In the genomic region with DNA sequence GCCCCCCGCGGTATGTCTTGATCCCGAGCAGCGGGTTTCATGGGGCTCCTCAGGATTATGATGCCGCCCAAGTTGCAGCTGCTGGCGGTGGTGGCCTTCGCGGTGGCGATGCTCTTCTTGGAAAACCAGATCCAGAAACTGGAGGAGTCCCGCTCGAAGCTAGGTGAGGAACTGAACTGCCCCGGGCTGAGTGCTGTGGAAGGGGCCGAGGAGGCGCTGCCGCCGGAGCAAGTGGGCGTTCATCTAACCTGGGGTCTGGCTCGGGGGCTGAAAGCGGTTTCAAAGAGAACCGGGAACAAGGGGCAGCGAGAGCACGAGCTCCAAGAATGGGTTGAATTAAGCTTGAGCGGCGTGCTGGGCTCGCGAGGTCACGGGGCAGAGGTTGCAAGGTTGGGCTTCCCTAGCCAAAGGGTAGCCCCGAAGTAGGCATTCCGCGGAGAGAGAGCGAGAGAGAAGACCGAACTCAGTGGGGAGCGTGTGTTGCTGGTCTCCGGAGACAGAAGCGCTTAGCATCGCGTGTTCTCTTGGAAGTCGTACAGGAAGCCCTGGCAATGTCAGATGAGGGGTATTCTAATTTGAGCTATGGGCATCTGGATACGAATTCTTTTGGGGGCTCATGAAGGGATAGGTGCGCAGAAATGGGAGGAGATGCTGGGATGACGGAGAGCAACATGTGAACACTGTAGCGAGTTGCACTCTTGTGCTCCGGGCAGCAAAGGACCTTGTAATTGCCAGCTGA, we compare ENCODE assay signal across 8 cellular contexts. TPM values are rescaled to one million over a fixed set of nuclear protein-coding genes. Genes with fewer than 3 reads are reported as not detected.
DNase-seq lines count a peak whose midpoint lies in the region; ATAC-seq, FAIRE-seq and TF ChIP-seq lines count a peak whose summit lies in the region.

No MANE protein-coding gene starts in this region.

- H4K91ac ChIP-seq in H9 (ENCODE audit: insufficient read length, low read depth, low read length), result no peak overlapping the region

- H2AK5ac ChIP-seq in H9 (ENCODE audit: insufficient read length, low read length), result no peak overlapping the region

- H3K56ac ChIP-seq in H9 (ENCODE audit: insufficient read length, low read depth, low read length), result no peak overlapping the region

- H2AFZ ChIP-seq in H9 (ENCODE audit: low read length), result peak overlapping the region; percentile 24
- H2AFZ ChIP-seq in K562 (ENCODE audit: low read depth, low read length), result peak overlapping the region; percentile 77

- H3K4me3 Mint-ChIP-seq in H9, result no peak overlapping the region
- H3K4me3 Mint-ChIP-seq in T-helper 2 cell treated with Interferon-gamma antibody and Interleukin-4, amounts not matched to agents 5 μg/mL and 100 μg/mL, for 36 hours, result no peak overlapping the region

- no peak overlapping the region for H3T11ph ChIP-seq in H9 (ENCODE audit: low read length)

- no peak for TF ChIP-seq EP300 in K562 (IDR thresholded peaks at IDR 0.05; ENCODE audit: low read length)

- WGBS in H9 (ENCODE audit: extremely low coverage, insufficient read length, low lambda C conversion rate), result no CpG with 5 or more reads among the region's 43 CpGs
- under 1% methylated on average over 36 of the region's 43 CpGs for WGBS in K562 (ENCODE audit: insufficient coverage, low coverage, missing lambda C conversion rate)

- peak overlapping the region; percentile 95 for H3K18ac ChIP-seq in H9 (ENCODE audit: insufficient read length, low read depth, low read length)

- BruUV-seq in K562 (replicated peaks; lab: Mats Ljungman, UMichigan), result TSS peak; percentile 61

- H2BK20ac ChIP-seq in H9 (ENCODE audit: low read depth, low read length, poor library complexity, severe bottlenecking), result no peak overlapping the region

- H3K79me1 ChIP-seq in H9 (ENCODE audit: insufficient read depth, low read depth, low read length, poor library complexity, severe bottlenecking), result peaks cover 3% of the 10 kb centered on the region

- no peaks in the 10 kb centered on the region for H3K9me3 ChIP-seq in H9 (ENCODE audit: control insufficient read depth, low read depth, low read length)
- H3K9me3 ChIP-seq in K562 (replicated peaks; ENCODE audit: control insufficient read depth, insufficient read depth, low read depth, low read length), result no peaks in the 10 kb centered on the region
- no peaks in the 10 kb centered on the region for H3K9me3 ChIP-seq in iPS-18c (ENCODE audit: control insufficient read depth, insufficient read depth, low read length)

- ATAC-seq in K562, result peak; percentile 67
- no peak for ATAC-seq in HG03469 (IDR thresholded peaks at IDR 0.05; ENCODE audit: unreplicated experiment)

- no peak overlapping the region for H3K27ac Mint-ChIP-seq in H9
- H3K27ac Mint-ChIP-seq in T-helper 2 cell treated with Interferon-gamma antibody and Interleukin-4, amounts not matched to agents 5 μg/mL and 100 μg/mL, for 36 hours, result no peak overlapping the region

- no peaks in the 10 kb centered on the region for H4K20me1 ChIP-seq in H9 (ENCODE audit: control insufficient read depth, insufficient read depth, insufficient read length)
- peaks cover 8% of the 10 kb centered on the region; the same call in 1 of the 2 replicates for H4K20me1 ChIP-seq in K562 (replicated peaks; ENCODE audit: control insufficient read depth, insufficient read depth, low read length)

- peak overlapping the region; percentile 97 for H3K14ac ChIP-seq in H9 (ENCODE audit: insufficient read depth, low read length)

- H4K5ac ChIP-seq in H9 (ENCODE audit: insufficient read length, low read depth, low read length), result no peak overlapping the region

- peaks cover 19% of the 10 kb centered on the region; the same call in 2 of the 3 replicates for H3K36me3 ChIP-seq in K562 (ENCODE audit: control insufficient read depth, insufficient read depth, low read length)

- in situ Hi-C loops in K562 (cut with MboI), result no loop called here

- H3K27me3 ChIP-seq in H9 (ENCODE audit: insufficient read depth, low read length) (no peaks in the 10 kb centered on the region), K562 (ENCODE audit: control insufficient read depth in 2 of 2, insufficient read depth in 2 of 2, low read length in 2 of 2) (no peaks in the 10 kb centered on the region)

- peak overlapping the region; percentile 83 for H2BK120ac ChIP-seq in H9 (ENCODE audit: low read depth, low read length, poor library complexity, severe bottlenecking)

- POLR2A ChIA-PET in K562 (lab: Yijun Ruan, JAX), result interaction anchor here (1.0 to 5.4 kb wide), 13 partner anchors 12 to 134 kb away, joined by 3 to 39 read pairs (median 4); no protein-coding TSS in a partner anchor

- peak; percentile 46 for FAIRE-seq in K562 (lab: Jason Lieb, UNC)

- no peak overlapping the region for H4K8ac ChIP-seq in H9 (replicated peaks; ENCODE audit: insufficient read length, low read depth, low read length)

- peak overlapping the region; percentile 80 for H3K4me2 ChIP-seq in H9 (ENCODE audit: insufficient read depth, insufficient read length, low read length)
- peak overlapping the region; percentile 94 for H3K4me2 ChIP-seq in K562 (ENCODE audit: insufficient read depth, low read length)

- H3K4me1 Mint-ChIP-seq in H9, result peaks cover 16 to 28% of the 10 kb centered on the region in 2 experiments
- peaks cover 25% of the 10 kb centered on the region for H3K4me1 Mint-ChIP-seq in T-helper 2 cell treated with Interferon-gamma antibody and Interleukin-4, amounts not matched to agents 5 μg/mL and 100 μg/mL, for 36 hours (ENCODE audit: low read depth)

- DNase-seq in DMS79 (lab: John Stamatoyannopoulos, UW) (peak; percentile 50), H9 (peak; percentile 59), NB4 (ENCODE audit: low read depth) (peak; percentile 73), K562 (ENCODE audit: extremely low read depth in 1 of 4, low spot score in 3 of 4) (peak in 2 of 4 experiments; percentile 32 to 68)
- DNase-seq in T-helper 2 cell treated with Interferon-gamma antibody and Interleukin-4, amounts not matched to agents 5 μg/mL and 100 μg/mL, for 36 hours (ENCODE audit: low spot score), result peak; percentile 42

- H3K27ac ChIP-seq in H9 (ENCODE audit: insufficient read length, low read depth, low read length) (peak overlapping the region; percentile 72), K562 (ENCODE audit: extremely low read depth, low read depth, low read length) (peak overlapping the region; percentile 85), skin epidermis (peak overlapping the region; percentile 30 to 97 (median 90))

- peak overlapping the region; percentile 83 for H2BK12ac ChIP-seq in H9 (ENCODE audit: insufficient read length, low read depth, low read length)

- H3K9ac ChIP-seq in H9 (ENCODE audit: extremely low read depth, insufficient read length, low read length) (peak overlapping the region; percentile 90), K562 (ENCODE audit: insufficient read depth in 1 of 2, low read depth in 2 of 2, low read length in 2 of 2) (peak overlapping the region; percentile 83 to 99)

- no peaks in the 10 kb centered on the region; a peak in 2 of 5 replicates for H3K9me3 Mint-ChIP-seq in H9
- H3K9me3 Mint-ChIP-seq in T-helper 2 cell treated with Interferon-gamma antibody and Interleukin-4, amounts not matched to agents 5 μg/mL and 100 μg/mL, for 36 hours, result no peaks in the 10 kb centered on the region

- no peak overlapping the region for H2BK5ac ChIP-seq in H9 (ENCODE audit: insufficient read length, low read length)

- no peak overlapping the region; the same call in 1 of the 2 replicates for H3K4ac ChIP-seq in H9 (ENCODE audit: low read depth, low read length)

- H2BK15ac ChIP-seq in H9 (ENCODE audit: low read depth, low read length), result peak overlapping the region; percentile 100; the same call in 1 of the 2 replicates

- H3K4me1 ChIP-seq in H9 (ENCODE audit: insufficient read depth, low read length) (no peaks in the 10 kb centered on the region; the same call in 1 of the 2 replicates), K562 (replicated peaks in 1 of 2; ENCODE audit: control insufficient read depth in 2 of 2, insufficient read depth in 2 of 2, low read length in 2 of 2) (peaks cover 6 to 10% of the 10 kb centered on the region in 2 experiments; a peak in 3 of 5 replicates)

- H3K23me2 ChIP-seq in H9 (ENCODE audit: insufficient read length, low read depth, low read length, poor library complexity, severe bottlenecking), result peaks cover 13% of the 10 kb centered on the region

- no peak for TF ChIP-seq RAD21 in K562 (CRISPR knock-in tag; conservative IDR thresholded peaks at IDR 0.05 in 1 of 2, IDR thresholded peaks at IDR 0.05 in 1 of 2)

- intact Hi-C loops in K562 (cut with micrococcal nuclease), result loop anchor here (1.0 to 5.0 kb wide), 4 partner anchors 37 to 78 kb away; no protein-coding TSS in a partner anchor

- H3K36me3 Mint-ChIP-seq in H9 (ENCODE audit: insufficient read depth in 1 of 3, low read depth in 3 of 3), result peaks cover 10 to 16% (median 15%) of the 10 kb centered on the region in 3 experiments
- H3K36me3 Mint-ChIP-seq in T-helper 2 cell treated with Interferon-gamma antibody and Interleukin-4, amounts not matched to agents 5 μg/mL and 100 μg/mL, for 36 hours (ENCODE audit: low read depth), result peaks cover 13% of the 10 kb centered on the region

- H3K27me3 Mint-ChIP-seq in H9 (ENCODE audit: low read depth), result no peaks in the 10 kb centered on the region
- H3K27me3 Mint-ChIP-seq in T-helper 2 cell treated with Interferon-gamma antibody and Interleukin-4, amounts not matched to agents 5 μg/mL and 100 μg/mL, for 36 hours (ENCODE audit: low read depth), result no peaks in the 10 kb centered on the region

- H3K4me3 ChIP-seq in NB4 (ENCODE audit: low read depth, low read length) (peak overlapping the region; percentile 79), K562 (peak overlapping the region; percentile 92), iPS-18c (ENCODE audit: insufficient read depth, low read depth, low read length) (peak overlapping the region; percentile 95), skin epidermis (peak overlapping the region; percentile 66 to 98 (median 88))

- no peak for TF ChIP-seq POLR2A in NB4 (IDR thresholded peaks at IDR 0.05; ENCODE audit: extremely low read depth, insufficient read length)
- TF ChIP-seq POLR2A in K562 (conservative IDR thresholded peaks at IDR 0.05), result no peak; the same call in 1 of the 2 replicates

- no peak overlapping the region for H3K23ac ChIP-seq in H9 (ENCODE audit: insufficient read length, low read depth, low read length)

- H3K79me2 ChIP-seq in H9 (ENCODE audit: insufficient read depth, low read length) (peaks cover 36% of the 10 kb centered on the region), K562 (ENCODE audit: control insufficient read depth, insufficient read depth, low read length) (peaks cover 96% of the 10 kb centered on the region)

- CTCF ChIA-PET in K562 (lab: Yijun Ruan, JAX; ENCODE audit: low intra/inter-chr PET ratio), result no interaction called here

- no peaks in the 10 kb centered on the region for H3K9me1 ChIP-seq in K562 (ENCODE audit: control insufficient read depth, insufficient read depth, low read length)

- TF ChIP-seq CTCF in H9 (conservative IDR thresholded peaks at IDR 0.05) (no peak), NB4 (IDR thresholded peaks at IDR 0.05; ENCODE audit: low read depth, low read length) (no peak), K562 (IDR thresholded peaks at IDR 0.05 in 2 of 3, conservative IDR thresholded peaks at IDR 0.05 in 1 of 3; ENCODE audit: insufficient read depth in 2 of 3, low read depth in 1 of 3, low read length in 3 of 3) (peak in 1 of 3 experiments; percentile 1; a peak in 1 of 6 replicates)

RNA-seq across cellular contexts. Expression of gene HS2ST1, which starts 0.7 kb away (rescaled TPM):
- total RNA-seq in H9 (2021) (20.1 and 20.6 TPM in 2 replicates), K562 (2014; rRNA removed) (18.3 and 21.1 TPM in 2 replicates), K562 (2014; rRNA removed; fragmentation: Illumina TruSeq; extraction: Trizol) (33.8 and 38.5 TPM in 2 replicates), K562 (2015; rRNA removed; fragmentation: Illumina TruSeq; extraction: Trizol) (24.8 and 27.1 TPM in 2 replicates), K562 (2021) (37.7 and 43.3 TPM in 2 replicates)
- total RNA-seq in K562 (2011; cell fraction: chromatin; rRNA removed; ENCODE audit: low replicate concordance), result 23.6 and 39.9 TPM in 2 replicates
- total RNA-seq in K562 (2011; cell fraction: nucleolus; rRNA removed), result 13.0 and 15.7 TPM in 2 replicates
- total RNA-seq in K562 (2011; cell fraction: nucleoplasm; rRNA removed), result 36.1 and 67.0 TPM in 2 replicates
- polyA plus RNA-seq in K562 (2011; rRNA removed) (25.6 and 41.1 TPM in 2 replicates), K562 (2014; fragmentation: Illumina TruSeq; extraction: Trizol) (21.7 and 25.8 TPM in 2 replicates), K562 (2014; fragmentation: Nextera tagmentation; extraction: Ambion mirVana) (1 to 10 TPM; 7.7 to 8.9 TPM), K562 (2014; rRNA removed) (19.9 and 20.8 TPM in 2 replicates)
- 5.2 and 9.2 TPM in 2 replicates for polyA plus RNA-seq in K562 (2011; cell fraction: cytosol; rRNA removed)
- polyA plus RNA-seq in K562 (2011; cell fraction: nucleus; rRNA removed), result 5.3 and 6.6 TPM in 2 replicates
- 23.9 TPM in 2 replicates for polyA plus RNA-seq in K562 (2012)
- polyA minus RNA-seq in K562 (2011; rRNA and poly(A)+ RNA removed), result 47.6 and 48.9 TPM in 2 replicates
- 16.1 and 34.0 TPM in 2 replicates for polyA minus RNA-seq in K562 (2011; cell fraction: cytosol; rRNA and poly(A)+ RNA removed)
- 10.9 and 15.9 TPM in 2 replicates for polyA minus RNA-seq in K562 (2011; cell fraction: nucleus; rRNA and poly(A)+ RNA removed)

RNA-seq across cellular contexts. Expression of gene SELENOF, which starts 1.2 kb away (rescaled TPM):
- total RNA-seq in H9 (2021) (140 and 143 TPM in 2 replicates), K562 (2014; rRNA removed) (108 and 115 TPM in 2 replicates), K562 (2014; rRNA removed; fragmentation: Illumina TruSeq; extraction: Trizol) (194 and 221 TPM in 2 replicates), K562 (2015; rRNA removed; fragmentation: Illumina TruSeq; extraction: Trizol) (155 and 176 TPM in 2 replicates), K562 (2021) (197 and 201 TPM in 2 replicates)
- total RNA-seq in K562 (2011; cell fraction: chromatin; rRNA removed; ENCODE audit: low replicate concordance), result 56.0 and 122 TPM in 2 replicates
- 99.4 and 103 TPM in 2 replicates for total RNA-seq in K562 (2011; cell fraction: nucleolus; rRNA removed)
- 149 and 217 TPM in 2 replicates for total RNA-seq in K562 (2011; cell fraction: nucleoplasm; rRNA removed)
- polyA plus RNA-seq in K562 (2011; rRNA removed) (225 and 296 TPM in 2 replicates), K562 (2014; fragmentation: Illumina TruSeq; extraction: Trizol) (256 and 320 TPM in 2 replicates), K562 (2014; fragmentation: Nextera tagmentation; extraction: Ambion mirVana) (100 to 1,000 TPM; 371 to 394 TPM), K562 (2014; rRNA removed) (215 and 237 TPM in 2 replicates)
- 52.1 and 125 TPM in 2 replicates for polyA plus RNA-seq in K562 (2011; cell fraction: cytosol; rRNA removed)
- polyA plus RNA-seq in K562 (2011; cell fraction: nucleus; rRNA removed), result 24.6 and 56.3 TPM in 2 replicates
- polyA plus RNA-seq in K562 (2012), result 206 and 229 TPM in 2 replicates
- 132 and 153 TPM in 2 replicates for polyA minus RNA-seq in K562 (2011; rRNA and poly(A)+ RNA removed)
- polyA minus RNA-seq in K562 (2011; cell fraction: cytosol; rRNA and poly(A)+ RNA removed), result 40.4 and 53.3 TPM in 2 replicates
- 29.2 and 41.3 TPM in 2 replicates for polyA minus RNA-seq in K562 (2011; cell fraction: nucleus; rRNA and poly(A)+ RNA removed)
